ENCODE assay signal across 8 cellular contexts in genomic region chr16:19067349-19068236, GRCh38. TPM values are rescaled to one million over a fixed set of nuclear protein-coding genes. Genes with fewer than 3 reads are reported as not detected.
DNase-seq lines count a peak whose midpoint lies in the region; ATAC-seq, FAIRE-seq and TF ChIP-seq lines count a peak whose summit lies in the region.

COQ7 (plus strand) TSS chr16:19067614; CDS start chr16:19067665, 51 bp downstream.

- peak; percentile 98 for FAIRE-seq in GM19239 (lab: Jason Lieb, UNC)

- DNase-seq in Ammon's horn (ENCODE audit: low spot score) (peak; percentile 100), GM19239 (ENCODE audit: insufficient read length, low spot score) (peak; percentile 90), NCI-H524 treated with DMSO at 0.1 percent for 48 hours (lab: John Stamatoyannopoulos, UW) (peak; percentile 98), kidney epithelial cell (ENCODE audit: low read depth) (peak; percentile 99)
- peak; percentile 97 to 98 for DNase-seq in activated CD4-positive, alpha-beta T cell treated with anti-CD3 and anti-CD28 coated beads for 4 hours
- DNase-seq in stimulated activated CD4-positive, alpha-beta T cell treated with anti-CD3 and anti-CD28 coated beads, Interleukin-15, amount 100 ng/mL, for 48 hours (ENCODE audit: low read depth in 2 of 2), result peak; percentile 97

- peak; percentile 89 for ATAC-seq in HG03457 (IDR thresholded peaks at IDR 0.05; ENCODE audit: unreplicated experiment)

- no peak for TF ChIP-seq CTCF in kidney epithelial cell (IDR thresholded peaks at IDR 0.05; ENCODE audit: insufficient read depth, low read length, poor library complexity, severe bottlenecking)

- H3K36me3 ChIP-seq in kidney epithelial cell (ENCODE audit: control insufficient read depth, insufficient read depth, low read length), result no peaks in the 10 kb centered on the region

- peak within 1 kb of the TSS; percentile 89 for H3K4me3 ChIP-seq in kidney epithelial cell (ENCODE audit: low read depth, low read length)

- no peaks in the 10 kb centered on the region for H3K27me3 ChIP-seq in kidney epithelial cell (ENCODE audit: control insufficient read depth, insufficient read depth, low read length)

- peak within 1 kb of the TSS; percentile 99 for H3K27ac ChIP-seq in cingulate gyrus (ENCODE audit: low read depth, low read length)

RNA-seq across cellular contexts. Expression of gene COQ7, which starts in this region (rescaled TPM):
- total RNA-seq in kidney epithelial cell, result 20.1 and 22.0 TPM in 2 replicates

Comparison
In these comparisons a context has a peak if more than half of its experiments do, and no peak if none do; other contexts are left out.
1. Peak in every context shown above with its lines: DNase-seq, ATAC-seq, H3K4me3 ChIP-seq and H3K27ac ChIP-seq.